Comparison of ENCODE assay signal across 14 cellular contexts in genomic region chr7:41237956-41238355, GRCh38.
"Had no signal": no experiment of that assay in that cellular context is flagged by ENCODE, and none has a peak within 500 bp of the region (broad histone marks: within the 10 kb centered on the region; RNA-seq: fewer than 3 reads in every experiment).

No MANE protein-coding gene starts in this region.

- ATAC-seq: naive thymus-derived CD4-positive, alpha-beta T cell had no signal

- H3K4me1 Mint-ChIP-seq: immature natural killer cell; naive thymus-derived CD4-positive, alpha-beta T cell had no signal

- H3K4me3 ChIP-seq: esophagus squamous epithelium, ovary, right atrium auricular region, uterus had no signal

- H3K4me3 Mint-ChIP-seq: immature natural killer cell; naive thymus-derived CD4-positive, alpha-beta T cell; type B pancreatic cell had no signal

- H3K27me3 Mint-ChIP-seq: naive thymus-derived CD4-positive, alpha-beta T cell; type B pancreatic cell had no signal

- H3K27me3 ChIP-seq: esophagus squamous epithelium, ovary, right atrium auricular region, uterus had no signal

- FAIRE-seq: endometrium, kidney, small intestine had no signal

- DNase-seq: effector memory CD4-positive, alpha-beta T cell; esophagus squamous epithelium; foreskin fibroblast; immature natural killer cell; kidney; naive thymus-derived CD4-positive, alpha-beta T cell; ovary; small intestine; stimulated activated CD4-positive, alpha-beta T cell treated with anti-CD3 and anti-CD28 coated beads, Interleukin-12 subunit alpha, Interleukin-12 subunit beta, amount 100 ng/mL, for 4 hours; stimulated activated naive CD4-positive, alpha-beta T cell; uterus had no signal

- H3K27ac Mint-ChIP-seq: immature natural killer cell, type B pancreatic cell had no signal

- H3K36me3 ChIP-seq: esophagus squamous epithelium, ovary, right atrium auricular region, uterus had no signal

- H3K4me1 ChIP-seq: esophagus squamous epithelium, right atrium auricular region, uterus had no signal

- H3K36me3 Mint-ChIP-seq: immature natural killer cell; naive thymus-derived CD4-positive, alpha-beta T cell; type B pancreatic cell had no signal

- H3K27ac ChIP-seq: esophagus squamous epithelium, ovary, right atrium auricular region, uterus had no signal

- H3K9me3 ChIP-seq: esophagus squamous epithelium, ovary, right atrium auricular region, uterus had no signal
